1 cellular context compared by ENCODE assay signal in the genomic region with DNA sequence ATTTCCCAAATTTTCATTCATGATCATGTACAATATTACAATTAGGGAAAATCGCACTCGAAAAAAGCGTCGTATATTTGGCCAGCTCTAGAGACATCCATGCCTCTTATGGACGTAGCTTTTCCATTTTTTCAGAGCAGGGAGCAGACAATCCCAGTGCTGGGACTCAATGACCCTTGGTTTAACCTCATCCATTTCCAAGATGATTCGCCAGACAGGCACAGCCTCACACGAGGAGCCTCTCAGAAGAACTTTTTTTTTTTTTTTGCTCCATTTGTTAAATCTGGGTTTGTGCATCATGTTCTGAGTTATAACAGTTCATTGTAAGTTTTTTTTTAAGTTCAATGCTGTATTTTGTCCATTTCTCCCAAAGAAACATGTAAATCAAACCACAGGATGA.
TF ChIP-seq lines count a peak whose summit lies in the region.

No MANE protein-coding gene starts in this region.

TF ChIP-seq in SK-N-SH, 30 proteins besides CTCF, POLR2A, EP300 and RAD21:
- TF ChIP-seq, protein P1, sequence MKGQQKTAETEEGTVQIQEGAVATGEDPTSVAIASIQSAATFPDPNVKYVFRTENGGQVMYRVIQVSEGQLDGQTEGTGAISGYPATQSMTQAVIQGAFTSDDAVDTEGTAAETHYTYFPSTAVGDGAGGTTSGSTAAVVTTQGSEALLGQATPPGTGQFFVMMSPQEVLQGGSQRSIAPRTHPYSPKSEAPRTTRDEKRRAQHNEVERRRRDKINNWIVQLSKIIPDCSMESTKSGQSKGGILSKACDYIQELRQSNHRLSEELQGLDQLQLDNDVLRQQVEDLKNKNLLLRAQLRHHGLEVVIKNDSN (IDR thresholded peaks at IDR 0.05; ENCODE audit: borderline replicate concordance, low read depth) = no peak
- TF ChIP-seq FOXM1 (IDR thresholded peaks at IDR 0.05; ENCODE audit: low read depth) (no peak), NFIC (IDR thresholded peaks at IDR 0.05; ENCODE audit: borderline replicate concordance) (no peak), POLR2AphosphoS5 (IDR thresholded peaks at IDR 0.05; ENCODE audit: low read depth, low read length) (no peak), GABPA (IDR thresholded peaks at IDR 0.05; ENCODE audit: low read depth) (no peak), TCF12 (IDR thresholded peaks at IDR 0.05) (no peak), MXI1 (IDR thresholded peaks at IDR 0.05; ENCODE audit: low read depth, low read length) (no peak), RFX5 (IDR thresholded peaks at IDR 0.05; ENCODE audit: low read length) (no peak)
TF ChIP-seq in SK-N-SH: peak in this region for 0.
